In genomic region chr1:2810281-2810680, GRCh38 we compare ENCODE assay signal across 1 cellular context.
TF ChIP-seq lines count a peak whose summit lies in the region.

No MANE protein-coding gene starts in this region.

TF ChIP-seq in HepG2, 621 proteins besides CTCF, POLR2A, EP300 and RAD21:
- TF ChIP-seq ZNF75D (CRISPR knock-in tag; IDR thresholded peaks at IDR 0.05; ENCODE audit: borderline replicate concordance) (no peak), PCBP1 (IDR thresholded peaks at IDR 0.05; ENCODE audit: borderline replicate concordance, low read depth, low read length) (0 out of 2 replicates have a peak, but pooled peaks have one; percentile 19)
TF ChIP-seq in HepG2: peak in this region for 1.
